1 cellular context compared by ENCODE assay signal in the genomic region with DNA sequence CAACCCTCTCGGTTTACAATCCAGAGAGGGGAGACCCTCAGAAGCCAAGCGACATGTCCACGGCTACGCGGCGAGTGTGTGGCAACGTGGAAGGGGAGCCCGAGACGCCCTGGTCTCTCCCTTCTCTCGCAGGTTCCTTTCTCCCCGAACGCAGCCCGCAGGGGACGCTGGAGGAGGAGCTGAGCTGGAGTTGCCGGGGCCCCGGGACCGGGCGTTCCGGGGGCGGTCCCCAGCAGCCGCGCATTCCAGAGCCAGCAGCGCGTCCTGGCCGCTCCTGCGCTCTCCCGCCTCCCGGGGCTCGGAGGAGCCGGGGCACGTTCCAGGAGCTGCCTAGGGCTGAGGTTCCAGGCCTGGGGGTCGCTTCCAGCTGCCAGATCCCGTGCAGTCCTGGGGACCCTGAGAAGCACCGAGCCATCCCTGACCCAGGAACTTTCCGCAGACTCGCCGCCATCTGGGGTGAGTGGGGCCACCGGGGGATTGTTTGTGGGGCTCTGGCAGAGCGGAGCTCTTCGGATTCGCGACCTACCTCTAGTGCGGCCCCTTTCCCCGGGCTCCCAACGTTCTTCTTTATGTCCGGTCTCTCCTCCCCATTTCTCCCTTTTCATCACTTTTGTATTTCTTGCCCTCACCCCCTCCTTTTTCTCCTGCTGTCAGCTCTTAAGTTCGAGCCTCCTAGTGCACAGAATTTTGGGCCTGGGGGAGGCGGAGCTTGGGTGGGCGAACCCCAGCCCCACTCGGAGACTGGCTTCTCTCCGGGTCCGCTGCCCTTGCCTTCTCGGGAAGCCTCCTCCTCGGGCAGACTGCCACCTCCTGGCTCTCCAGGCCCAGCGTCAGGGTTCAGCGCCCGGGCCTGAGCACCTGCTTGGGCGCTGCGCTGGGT.
TF ChIP-seq lines count a peak whose summit lies in the region.

A gene with protein sequence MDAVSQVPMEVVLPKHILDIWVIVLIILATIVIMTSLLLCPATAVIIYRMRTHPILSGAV (plus strand): TSS at position 241 of the 880 bp plus-strand sequence. CDS start 16,684 bp downstream, outside the sequence.

TF ChIP-seq in K562, 482 proteins besides CTCF, POLR2A, EP300 and RAD21 (continued from another document and continues in another):
- TF ChIP-seq, protein P1, sequence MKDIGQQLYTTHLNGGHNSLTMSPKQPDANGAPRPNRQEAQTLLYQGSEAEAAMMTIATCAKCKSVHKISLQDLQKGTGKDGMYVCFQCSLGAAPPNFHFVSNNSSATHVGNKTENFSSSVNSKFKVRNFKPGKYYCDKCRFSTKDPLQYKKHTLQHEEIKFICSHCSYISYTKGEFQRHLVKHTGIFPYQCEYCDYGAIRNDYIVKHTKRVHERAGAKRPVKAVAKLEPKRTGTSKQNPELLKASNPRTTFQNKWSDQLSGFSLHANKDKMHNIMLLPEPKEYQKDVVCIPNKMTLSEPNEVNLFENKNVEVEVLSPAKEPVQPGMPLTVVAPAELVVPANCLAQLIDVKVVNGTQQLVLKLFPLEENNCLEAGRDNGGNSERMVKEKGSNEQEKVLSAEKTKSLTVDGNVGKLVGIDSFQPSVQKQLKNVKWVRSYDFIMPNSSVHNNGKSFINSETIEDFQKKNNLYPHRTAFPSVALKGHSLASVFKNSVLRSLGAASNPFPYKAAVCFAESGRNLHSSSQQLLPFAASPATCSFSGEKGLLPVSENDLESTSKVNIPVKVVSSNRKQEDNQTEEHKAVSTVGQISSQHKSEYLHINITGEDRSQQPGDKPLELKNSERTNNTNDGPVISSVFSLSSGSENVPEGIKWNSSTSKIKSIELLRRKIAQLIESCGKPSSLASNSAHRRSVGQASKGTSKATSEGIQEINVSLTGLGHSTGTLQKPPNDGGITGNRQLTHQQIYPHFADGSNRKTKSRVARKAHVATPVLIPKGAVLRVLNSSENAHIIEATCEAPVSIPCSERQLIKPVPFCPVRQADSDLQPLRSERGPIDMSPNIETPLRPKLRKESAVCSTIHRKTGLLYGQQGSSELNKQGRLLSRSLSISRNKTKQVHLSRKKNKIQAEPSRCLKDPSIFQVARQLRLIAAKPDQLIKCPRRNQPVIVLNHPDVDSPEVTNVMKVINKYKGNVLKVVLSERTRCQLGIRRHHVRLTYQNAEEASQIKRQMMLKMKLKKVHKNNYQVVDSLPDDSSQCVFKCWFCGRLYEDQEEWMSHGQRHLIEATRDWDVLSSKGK (CRISPR knock-in tag; IDR thresholded peaks at IDR 0.05), result no peak
- TF ChIP-seq PHB (CRISPR knock-in tag; IDR thresholded peaks at IDR 0.05) (no peak), HES1 (IDR thresholded peaks at IDR 0.05; ENCODE audit: low read depth) (no peak; the same call in 1 of the 2 replicates), ZNF77 (CRISPR knock-in tag; IDR thresholded peaks at IDR 0.05) (no peak), CCNT2 (IDR thresholded peaks at IDR 0.05; ENCODE audit: borderline replicate concordance, extremely low read depth, insufficient read length, low read depth, low read length) (peak; percentile 73), ZNF717 (CRISPR knock-in tag; IDR thresholded peaks at IDR 0.05) (no peak), NR2C2 (CRISPR knock-in tag; IDR thresholded peaks at IDR 0.05) (no peak), NR2C2 (tag; IDR thresholded peaks at IDR 0.05) (no peak), ZNF561 (CRISPR knock-in tag; conservative IDR thresholded peaks at IDR 0.05) (no peak), NR2C1 (IDR thresholded peaks at IDR 0.05) (no peak), NR2C1 (tag; IDR thresholded peaks at IDR 0.05) (no peak), MAX (CRISPR knock-in tag; IDR thresholded peaks at IDR 0.05) (no peak), FIP1L1 (IDR thresholded peaks at IDR 0.05; ENCODE audit: low read depth, low read length, poor library complexity, severe bottlenecking) (peak; percentile 30), ZNF143 (CRISPR knock-in tag; IDR thresholded peaks at IDR 0.05) (no peak), HLTF (IDR thresholded peaks at IDR 0.05) (no peak), SMARCE1 (IDR thresholded peaks at IDR 0.05) (no peak), SRSF9 (IDR thresholded peaks at IDR 0.05; ENCODE audit: borderline replicate concordance, low read depth, low read length) (no peak), HDAC6 (IDR thresholded peaks at IDR 0.05; ENCODE audit: low read depth, low read length) (no peak), SETDB1 (IDR thresholded peaks at IDR 0.05; ENCODE audit: low read length) (no peak), CHD7 (IDR thresholded peaks at IDR 0.05; ENCODE audit: low read depth, low read length) (no peak), MAZ (CRISPR knock-in tag; conservative IDR thresholded peaks at IDR 0.05 in 1 of 2, IDR thresholded peaks at IDR 0.05 in 1 of 2) (peak in 1 of 2 experiments; percentile 59; a peak in 3 of 4 replicates), PRMT5 (CRISPR knock-in tag; IDR thresholded peaks at IDR 0.05) (no peak), BCL6 (CRISPR knock-in tag; IDR thresholded peaks at IDR 0.05) (no peak), BHLHE40 (IDR thresholded peaks at IDR 0.05; ENCODE audit: low read length) (peak; percentile 46), E4F1 (CRISPR knock-in tag; IDR thresholded peaks at IDR 0.05; ENCODE audit: borderline replicate concordance) (no peak)
- TF ChIP-seq, protein P2, sequence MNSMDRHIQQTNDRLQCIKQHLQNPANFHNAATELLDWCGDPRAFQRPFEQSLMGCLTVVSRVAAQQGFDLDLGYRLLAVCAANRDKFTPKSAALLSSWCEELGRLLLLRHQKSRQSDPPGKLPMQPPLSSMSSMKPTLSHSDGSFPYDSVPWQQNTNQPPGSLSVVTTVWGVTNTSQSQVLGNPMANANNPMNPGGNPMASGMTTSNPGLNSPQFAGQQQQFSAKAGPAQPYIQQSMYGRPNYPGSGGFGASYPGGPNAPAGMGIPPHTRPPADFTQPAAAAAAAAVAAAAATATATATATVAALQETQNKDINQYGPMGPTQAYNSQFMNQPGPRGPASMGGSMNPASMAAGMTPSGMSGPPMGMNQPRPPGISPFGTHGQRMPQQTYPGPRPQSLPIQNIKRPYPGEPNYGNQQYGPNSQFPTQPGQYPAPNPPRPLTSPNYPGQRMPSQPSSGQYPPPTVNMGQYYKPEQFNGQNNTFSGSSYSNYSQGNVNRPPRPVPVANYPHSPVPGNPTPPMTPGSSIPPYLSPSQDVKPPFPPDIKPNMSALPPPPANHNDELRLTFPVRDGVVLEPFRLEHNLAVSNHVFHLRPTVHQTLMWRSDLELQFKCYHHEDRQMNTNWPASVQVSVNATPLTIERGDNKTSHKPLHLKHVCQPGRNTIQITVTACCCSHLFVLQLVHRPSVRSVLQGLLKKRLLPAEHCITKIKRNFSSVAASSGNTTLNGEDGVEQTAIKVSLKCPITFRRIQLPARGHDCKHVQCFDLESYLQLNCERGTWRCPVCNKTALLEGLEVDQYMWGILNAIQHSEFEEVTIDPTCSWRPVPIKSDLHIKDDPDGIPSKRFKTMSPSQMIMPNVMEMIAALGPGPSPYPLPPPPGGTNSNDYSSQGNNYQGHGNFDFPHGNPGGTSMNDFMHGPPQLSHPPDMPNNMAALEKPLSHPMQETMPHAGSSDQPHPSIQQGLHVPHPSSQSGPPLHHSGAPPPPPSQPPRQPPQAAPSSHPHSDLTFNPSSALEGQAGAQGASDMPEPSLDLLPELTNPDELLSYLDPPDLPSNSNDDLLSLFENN (IDR thresholded peaks at IDR 0.05; ENCODE audit: low read depth in 2 of 2, low read length in 2 of 2), result no peak
- TF ChIP-seq, protein P3, sequence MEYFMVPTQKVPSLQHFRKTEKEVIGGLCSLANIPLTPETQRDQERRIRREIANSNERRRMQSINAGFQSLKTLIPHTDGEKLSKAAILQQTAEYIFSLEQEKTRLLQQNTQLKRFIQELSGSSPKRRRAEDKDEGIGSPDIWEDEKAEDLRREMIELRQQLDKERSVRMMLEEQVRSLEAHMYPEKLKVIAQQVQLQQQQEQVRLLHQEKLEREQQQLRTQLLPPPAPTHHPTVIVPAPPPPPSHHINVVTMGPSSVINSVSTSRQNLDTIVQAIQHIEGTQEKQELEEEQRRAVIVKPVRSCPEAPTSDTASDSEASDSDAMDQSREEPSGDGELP (CRISPR knock-in tag; IDR thresholded peaks at IDR 0.05; ENCODE audit: borderline replicate concordance), result peak; percentile 54; the same call in 1 of the 2 replicates
- TF ChIP-seq, protein P4, sequence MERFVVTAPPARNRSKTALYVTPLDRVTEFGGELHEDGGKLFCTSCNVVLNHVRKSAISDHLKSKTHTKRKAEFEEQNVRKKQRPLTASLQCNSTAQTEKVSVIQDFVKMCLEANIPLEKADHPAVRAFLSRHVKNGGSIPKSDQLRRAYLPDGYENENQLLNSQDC (CRISPR knock-in tag; IDR thresholded peaks at IDR 0.05), result no peak
